ENCODE assay signal across 8 cellular contexts in the genomic region with DNA sequence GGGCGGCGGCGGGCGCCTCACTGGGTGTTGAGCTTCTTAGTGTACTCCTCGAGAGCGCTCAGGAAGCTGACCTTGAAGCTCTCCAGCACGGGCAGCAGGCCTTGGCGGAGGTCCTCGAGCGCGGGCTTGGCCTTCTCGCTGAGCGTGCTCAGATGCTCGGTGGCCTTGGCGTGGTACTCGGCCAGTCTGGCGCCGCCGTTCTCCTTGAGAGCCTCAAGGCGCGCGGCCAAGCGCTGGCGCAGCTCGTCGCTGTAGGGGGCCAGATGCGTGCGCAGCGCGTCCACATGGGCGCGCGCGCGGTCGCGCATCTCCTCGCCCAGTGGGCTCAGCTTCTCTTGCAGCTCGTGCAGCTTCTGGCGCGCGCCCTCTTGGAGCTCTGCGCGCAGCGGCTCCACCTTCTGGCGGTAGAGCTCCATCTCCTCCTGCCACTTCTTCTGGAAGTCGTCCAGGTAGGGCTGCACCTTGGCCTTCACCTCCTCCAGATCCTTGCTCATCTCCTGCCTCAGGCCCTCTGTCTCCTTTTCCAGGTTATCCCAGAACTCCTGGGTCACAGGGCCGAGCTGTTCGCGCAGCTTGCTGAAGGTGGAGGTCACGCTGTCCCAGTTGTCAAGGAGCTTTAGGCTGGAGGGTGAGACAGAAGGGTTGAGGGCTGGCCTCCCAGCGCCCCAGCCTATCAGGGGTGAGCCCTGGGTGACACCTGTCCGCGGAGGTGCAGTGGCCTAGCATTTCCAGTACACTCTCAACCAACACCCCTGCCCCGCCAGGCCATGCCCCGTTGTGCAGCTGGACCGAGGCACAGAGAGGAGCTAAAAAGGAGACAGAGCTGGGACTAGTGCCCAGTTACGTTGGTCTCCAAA. TPM values are rescaled to one million over a fixed set of nuclear protein-coding genes. Genes with fewer than 3 reads are reported as not detected.
DNase-seq lines count a peak whose midpoint lies in the region.

No MANE protein-coding gene starts in this region.

- H3K4me1 ChIP-seq in GM23248 (ENCODE audit: insufficient read depth): peaks cover 5% of the 10 kb centered on the region; the same call in 1 of the 2 replicates

- peak overlapping the region; percentile 68 for H3K9ac ChIP-seq in GM23248

- peak overlapping the region; percentile 78 for H2AFZ ChIP-seq in GM23248

- peak overlapping the region; percentile 60 for H3K27ac ChIP-seq in GM23248
- H3K27ac ChIP-seq in substantia nigra (ENCODE audit: low read depth, low read length, poor library complexity, severe bottlenecking): no peak overlapping the region

- no peaks in the 10 kb centered on the region for H3K36me3 ChIP-seq in GM23248 (ENCODE audit: low read depth)

- H3K4me2 ChIP-seq in GM23248 (ENCODE audit: unreplicated experiment): peak overlapping the region; percentile 59

- no peaks in the 10 kb centered on the region for H4K20me1 ChIP-seq in GM23248 (ENCODE audit: insufficient read depth)

- no peaks in the 10 kb centered on the region for H3K9me3 ChIP-seq in GM23248 (ENCODE audit: low read depth)

- H3K79me2 ChIP-seq in GM23248 (ENCODE audit: insufficient read depth): no peaks in the 10 kb centered on the region

- peak overlapping the region; percentile 46 for H3K4me3 ChIP-seq in GM23248

- H3F3A ChIP-seq in GM23248 (ENCODE audit: insufficient read depth): 0 out of 2 replicates have a peak, but pooled peaks cover 10% of the 10 kb centered on the region

- DNase-seq in EH (ENCODE audit: low read depth): peak; percentile 94
- peak; percentile 98 for DNase-seq in GM23248
- DNase-seq in LoVo (ENCODE audit: low spot score): peak; percentile 90
- DNase-seq in SHP77 (lab: John Stamatoyannopoulos, UW): peak; percentile 85 to 86
- DNase-seq in activated naive CD4-positive, alpha-beta T cell treated with Interleukin-2 at 50 U/mL for 16 hours: peak; percentile 76
- DNase-seq in germinal center (ENCODE audit: low spot score): peak; percentile 89
- peak; percentile 42 for DNase-seq in non-pigmented ciliary epithelial cell (ENCODE audit: low read depth)
- peak in 48 of 49 donors; percentile 18 to 92 (median 72) for DNase-seq in substantia nigra (lab: John Stamatoyannopoulos, UW)

- H3K9me2 ChIP-seq in GM23248 (ENCODE audit: insufficient read depth): no peaks in the 10 kb centered on the region

- WGBS in GM23248 (ENCODE audit: low coverage in 1 of 2, low lambda C conversion rate in 2 of 2, missing lambda C conversion rate in 2 of 2), 2 experiments: 20 to 21% methylated on average over 47 to 53 of the region's 58 CpGs

- no peaks in the 10 kb centered on the region for H3K27me3 ChIP-seq in GM23248 (replicated peaks; ENCODE audit: insufficient read depth)

- in situ Hi-C loops in GM23248 (cut with MboI): no loop called here

RNA-seq across cellular contexts. Expression of a gene that starts 1.4 kb away (rescaled TPM):
- not detected in 2 replicates for total RNA-seq in GM23248 (2014; rRNA removed; shearing (Covaris generic))
- 0.23 TPM in 1 of 2 replicates, not detected in the other for polyA plus RNA-seq in GM23248 (2016; fragmentation: Nextera tagmentation; extraction: Ambion mirVana)

RNA-seq across cellular contexts. Expression of a gene that starts 6.3 kb away (rescaled TPM):
- not detected in 2 replicates for total RNA-seq in GM23248 (2014; rRNA removed; shearing (Covaris generic))
- not detected in 2 replicates for polyA plus RNA-seq in GM23248 (2016; fragmentation: Nextera tagmentation; extraction: Ambion mirVana)

RNA-seq across cellular contexts. Expression of a gene that starts 12.9 kb away (rescaled TPM):
- total RNA-seq in GM23248 (2014; rRNA removed; shearing (Covaris generic)): not detected in 2 replicates
- polyA plus RNA-seq in GM23248 (2016; fragmentation: Nextera tagmentation; extraction: Ambion mirVana): not detected in 2 replicates

RNA-seq across cellular contexts. Expression of a gene that starts 44.3 kb away (rescaled TPM):
- total RNA-seq in GM23248 (2014; rRNA removed; shearing (Covaris generic)): not detected in 2 replicates
- not detected in 2 replicates for polyA plus RNA-seq in GM23248 (2016; fragmentation: Nextera tagmentation; extraction: Ambion mirVana)

RNA-seq across cellular contexts. Expression of a gene that starts 48.2 kb away (rescaled TPM):
- total RNA-seq in GM23248 (2014; rRNA removed; shearing (Covaris generic)): 30.8 and 34.9 TPM in 2 replicates
- polyA plus RNA-seq in GM23248 (2016; fragmentation: Nextera tagmentation; extraction: Ambion mirVana): 71.3 and 76.8 TPM in 2 replicates

Comparison
In these comparisons a context has a peak if more than half of its experiments do, and no peak if none do; other contexts are left out.
1. DNase-seq: peak in every context shown above with its lines; median percentile 98 in GM23248; 94 in EH; 90 in LoVo; 89 in germinal center; 86 in SHP77; 76 in activated naive CD4-positive, alpha-beta T cell treated with Interleukin-2 at 50 U/mL for 16 hours; 72 in substantia nigra; 42 in non-pigmented ciliary epithelial cell.